In the genomic region with DNA sequence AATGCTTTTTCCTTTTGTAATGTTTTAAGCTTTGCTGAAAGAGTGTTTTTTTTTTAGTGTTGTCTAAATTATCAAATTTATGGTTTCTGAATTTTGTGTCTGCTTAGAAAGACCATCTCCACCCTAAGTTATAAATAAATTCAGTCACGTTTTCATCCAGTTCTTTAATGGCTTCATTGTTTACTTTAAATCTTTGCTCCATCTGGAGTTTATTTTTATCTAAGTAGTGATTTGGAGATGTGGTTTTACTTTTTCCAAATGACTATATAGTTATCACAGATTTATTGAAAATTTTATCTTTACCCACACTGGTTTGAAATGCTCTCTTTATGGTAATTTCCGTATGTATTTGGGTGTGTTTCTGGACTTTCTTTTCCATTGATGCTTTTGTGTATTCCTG, we compare ENCODE assay signal across 15 cellular contexts.
"Had no signal": no experiment of that assay in that cellular context is flagged by ENCODE, and none has a peak within 500 bp of the region (broad histone marks: within the 10 kb centered on the region; RNA-seq: fewer than 3 reads in every experiment).

No MANE protein-coding gene starts in this region.

- H3K4me3 Mint-ChIP-seq: activated CD4-positive, alpha-beta memory T cell treated with anti-CD3 and anti-CD28 coated beads, Interleukin-2, amount 10 ng/mL, durations not matched to agents 7 days and 5 days; activated CD4-positive, alpha-beta T cell treated with anti-CD3 and anti-CD28 coated beads for 36 hours; activated naive CD8-positive, alpha-beta T cell treated with anti-CD3 and anti-CD28 coated beads, Interleukin-2, amount 10 ng/mL, durations not matched to agents 7 days and 5 days; stimulated activated naive CD8-positive, alpha-beta T cell treated with anti-CD3 and anti-CD28 coated beads, Interleukin-15, amount 100 ng/mL, for 72 hours had no signal

- H3K4me3 ChIP-seq: breast epithelium, esophagus squamous epithelium, gastrocnemius medialis, hepatocyte, thoracic aorta, uterus had no signal

- H3K27me3 Mint-ChIP-seq: activated CD4-positive, alpha-beta memory T cell treated with anti-CD3 and anti-CD28 coated beads, Interleukin-2, amount 10 ng/mL, durations not matched to agents 7 days and 5 days; activated CD4-positive, alpha-beta T cell treated with anti-CD3 and anti-CD28 coated beads for 36 hours; activated naive CD8-positive, alpha-beta T cell treated with anti-CD3 and anti-CD28 coated beads, Interleukin-2, amount 10 ng/mL, durations not matched to agents 7 days and 5 days; stimulated activated naive CD8-positive, alpha-beta T cell treated with anti-CD3 and anti-CD28 coated beads, Interleukin-15, amount 100 ng/mL, for 72 hours had no signal

- H3K27ac Mint-ChIP-seq: activated CD4-positive, alpha-beta memory T cell treated with anti-CD3 and anti-CD28 coated beads, Interleukin-2, amount 10 ng/mL, durations not matched to agents 7 days and 5 days; activated CD4-positive, alpha-beta T cell treated with anti-CD3 and anti-CD28 coated beads for 36 hours; activated naive CD8-positive, alpha-beta T cell treated with anti-CD3 and anti-CD28 coated beads, Interleukin-2, amount 10 ng/mL, durations not matched to agents 7 days and 5 days; stimulated activated naive CD8-positive, alpha-beta T cell treated with anti-CD3 and anti-CD28 coated beads, Interleukin-15, amount 100 ng/mL, for 72 hours had no signal

- ATAC-seq: activated CD4-positive, alpha-beta T cell treated with anti-CD3 and anti-CD28 coated beads for 36 hours; gastrocnemius medialis; stimulated activated naive CD8-positive, alpha-beta T cell treated with anti-CD3 and anti-CD28 coated beads, Interleukin-15, amount 100 ng/mL, for 72 hours had no signal

- DNase-seq: activated CD4-positive, alpha-beta memory T cell treated with anti-CD3 and anti-CD28 coated beads, Interleukin-2, amount 10 ng/mL, durations not matched to agents 7 days and 5 days; activated CD4-positive, alpha-beta T cell treated with anti-CD3 and anti-CD28 coated beads for 36 hours; activated gamma-delta T cell treated with Interleukin-2 at 50 U/mL for 16 hours; activated naive CD8-positive, alpha-beta T cell treated with anti-CD3 and anti-CD28 coated beads, Interleukin-2, amount 10 ng/mL, durations not matched to agents 7 days and 5 days; activated T-cell treated with anti-CD3 and anti-CD28 coated beads, Interleukin-2, amount 50 U/mL, for 48 hours; anterior cingulate cortex; esophagus squamous epithelium; gastrocnemius medialis; retina; stimulated activated CD4-positive, alpha-beta T cell treated with anti-CD3 and anti-CD28 coated beads, Interleukin-4, amount 100 ng/mL, for 1 hour; stimulated activated naive CD8-positive, alpha-beta T cell treated with anti-CD3 and anti-CD28 coated beads, Interleukin-15, amount 100 ng/mL, for 72 hours; uterus had no signal

- H3K36me3 Mint-ChIP-seq: activated naive CD8-positive, alpha-beta T cell treated with anti-CD3 and anti-CD28 coated beads, Interleukin-2, amount 10 ng/mL, durations not matched to agents 7 days and 5 days had no signal

- H3K9me3 Mint-ChIP-seq: activated naive CD8-positive, alpha-beta T cell treated with anti-CD3 and anti-CD28 coated beads, Interleukin-2, amount 10 ng/mL, durations not matched to agents 7 days and 5 days; stimulated activated naive CD8-positive, alpha-beta T cell treated with anti-CD3 and anti-CD28 coated beads, Interleukin-15, amount 100 ng/mL, for 72 hours had no signal

- H3K4me1 Mint-ChIP-seq: activated CD4-positive, alpha-beta memory T cell treated with anti-CD3 and anti-CD28 coated beads, Interleukin-2, amount 10 ng/mL, durations not matched to agents 7 days and 5 days; activated CD4-positive, alpha-beta T cell treated with anti-CD3 and anti-CD28 coated beads for 36 hours; activated naive CD8-positive, alpha-beta T cell treated with anti-CD3 and anti-CD28 coated beads, Interleukin-2, amount 10 ng/mL, durations not matched to agents 7 days and 5 days; stimulated activated naive CD8-positive, alpha-beta T cell treated with anti-CD3 and anti-CD28 coated beads, Interleukin-15, amount 100 ng/mL, for 72 hours had no signal
